Comparison of ENCODE assay signal across 8 cellular contexts in the genomic region with DNA sequence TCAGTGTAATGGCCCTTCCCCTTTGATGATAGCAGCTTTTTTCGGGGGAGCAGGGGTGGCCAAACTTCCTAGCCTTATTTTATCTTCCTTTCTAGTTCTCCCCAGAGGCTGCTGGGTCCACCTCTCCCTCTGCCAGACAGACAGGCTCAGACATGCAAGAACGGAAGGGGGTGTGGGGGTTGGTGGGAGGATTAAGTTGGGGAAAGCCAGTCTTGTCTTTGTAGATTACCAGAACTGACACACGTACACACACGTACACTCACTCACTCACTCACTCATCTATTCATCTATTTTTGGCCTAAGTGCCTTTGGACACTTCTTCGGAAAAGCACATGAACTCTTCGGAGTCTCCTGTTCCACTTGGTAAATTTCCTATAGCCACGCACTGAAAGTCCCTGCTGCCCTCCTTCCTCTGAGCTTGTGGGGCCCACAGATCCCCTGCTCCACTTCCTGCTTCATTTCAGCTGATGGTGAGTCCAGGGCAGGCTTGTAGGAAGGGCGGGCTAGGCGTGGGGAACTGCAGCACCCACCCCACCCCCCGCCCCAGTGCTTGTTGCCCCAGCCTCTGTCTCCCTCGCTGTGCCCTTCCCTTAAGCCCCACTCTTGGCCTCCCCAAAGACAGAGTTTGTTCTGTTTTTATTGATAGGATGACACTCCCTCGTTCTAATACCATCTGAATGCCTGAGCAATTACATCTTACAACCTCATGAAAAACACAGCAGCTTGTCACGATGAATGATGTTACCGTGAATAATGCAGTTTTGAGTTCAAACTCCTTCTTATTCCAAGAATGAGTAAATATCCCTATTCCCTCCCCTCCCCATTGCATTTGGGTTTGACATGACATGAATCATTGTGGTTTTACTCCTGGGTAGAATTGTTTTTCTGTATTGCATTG.
A peak's percentile ranks its signal among the peaks of the same experiment; 100 is the strongest.
DNase-seq lines count a peak whose midpoint lies in the region; ATAC-seq and TF ChIP-seq lines count a peak whose summit lies in the region.

No MANE protein-coding gene starts in this region.

- peak; percentile 44 for ATAC-seq in GM19351 (IDR thresholded peaks at IDR 0.05; ENCODE audit: unreplicated experiment)
- ATAC-seq in HG03280 (IDR thresholded peaks at IDR 0.05; ENCODE audit: unreplicated experiment), result peak; percentile 40
- ATAC-seq in activated naive CD4-positive, alpha-beta T cell treated with anti-CD3 and anti-CD28 coated beads, Interleukin-2, amount 50 U/mL, for 72 hours, result peak; percentile 54 to 68

- H3K4me1 ChIP-seq in SJCRH30 (peaks cover 20% of the 10 kb centered on the region), right atrium auricular region (peaks cover 0 to 27% of the 10 kb centered on the region in 2 donors)

- CTCF ChIA-PET in BJ (lab: Yijun Ruan, JAX), result interaction anchor here (0.6 to 2.5 kb wide), 6 partner anchors 13 to 372 kb away, joined by 3 to 6 read pairs (median 4); no protein-coding TSS in a partner anchor

- H3K27me3 ChIP-seq in BJ (ENCODE audit: control insufficient read depth, insufficient read depth, low read length), result no peaks in the 10 kb centered on the region
- no peaks in the 10 kb centered on the region for H3K27me3 ChIP-seq in SJCRH30
- H3K27me3 ChIP-seq in right atrium auricular region, result no peaks in the 10 kb centered on the region

- H3K36me3 ChIP-seq in BJ (ENCODE audit: control insufficient read depth, insufficient read depth, low read length), result no peaks in the 10 kb centered on the region
- H3K36me3 ChIP-seq in SJCRH30, result no peaks in the 10 kb centered on the region
- H3K36me3 ChIP-seq in right atrium auricular region, result no peaks in the 10 kb centered on the region

- H3K27ac Mint-ChIP-seq in activated naive CD4-positive, alpha-beta T cell treated with anti-CD3 and anti-CD28 coated beads, Interleukin-2, amount 50 U/mL, for 72 hours, result peak overlapping the region; percentile 99

- no peak for TF ChIP-seq CTCF in BJ (IDR thresholded peaks at IDR 0.05; ENCODE audit: insufficient read depth, low read depth, low read length)
- TF ChIP-seq CTCF in right atrium auricular region (IDR thresholded peaks at IDR 0.05), result no peak

- H3K9me3 ChIP-seq in SJCRH30 (replicated peaks), result 0 out of 2 replicates have a peak, but pooled peaks cover 3% of the 10 kb centered on the region
- no peaks in the 10 kb centered on the region for H3K9me3 ChIP-seq in right atrium auricular region

- peaks cover 5% of the 10 kb centered on the region in 2 donors for H3K9me3 Mint-ChIP-seq in activated naive CD4-positive, alpha-beta T cell treated with anti-CD3 and anti-CD28 coated beads, Interleukin-2, amount 50 U/mL, for 72 hours

- peak overlapping the region; percentile 79 for H3K27ac ChIP-seq in SJCRH30
- H3K27ac ChIP-seq in right atrium auricular region, result peak overlapping the region; percentile 85 to 91

- DNase-seq in BJ (ENCODE audit: low read depth) (peak; percentile 94), SJCRH30 (peak; percentile 68 to 80), right atrium auricular region (ENCODE audit: low spot score) (no peak), NCI-H2081 treated with DMSO at 0.1 percent for 48 hours (lab: John Stamatoyannopoulos, UW) (no peak)
- peak; percentile 58 to 70 for DNase-seq in activated naive CD4-positive, alpha-beta T cell treated with anti-CD3 and anti-CD28 coated beads, Interleukin-2, amount 50 U/mL, for 72 hours (ENCODE audit: low spot score in 2 of 2)
- peak; percentile 61 to 68 for DNase-seq in stimulated activated CD4-positive, alpha-beta T cell treated with anti-CD3 and anti-CD28 coated beads, Interleukin-2, amount 100 ng/mL, for 24 hours

- POLR2A ChIA-PET in BJ (lab: Charles Lee), result interaction anchor here (0.5 kb wide), 1 partner anchor 8 kb away, joined by 3 read pairs; no protein-coding TSS in a partner anchor

- peaks cover 0 to 19% of the 10 kb centered on the region in 2 donors for H3K36me3 Mint-ChIP-seq in activated naive CD4-positive, alpha-beta T cell treated with anti-CD3 and anti-CD28 coated beads, Interleukin-2, amount 50 U/mL, for 72 hours

- H3K4me3 ChIP-seq in BJ (ENCODE audit: low read depth, low read length), result no peak overlapping the region
- peak overlapping the region; percentile 48 for H3K4me3 ChIP-seq in SJCRH30
- peak overlapping the region in 1 of 2 donors; percentile 29 for H3K4me3 ChIP-seq in right atrium auricular region

Comparison
In these comparisons a context has a peak if more than half of its experiments do, and no peak if none do; other contexts are left out.
1. DNase-seq: peak in BJ (single experiment), SJCRH30 (2 of 2), activated naive CD4-positive, alpha-beta T cell treated with anti-CD3 and anti-CD28 coated beads, Interleukin-2, amount 50 U/mL, for 72 hours (2 of 2) and stimulated activated CD4-positive, alpha-beta T cell treated with anti-CD3 and anti-CD28 coated beads, Interleukin-2, amount 100 ng/mL, for 24 hours (2 of 2); none in right atrium auricular region (single experiment) and NCI-H2081 treated with DMSO at 0.1 percent for 48 hours (single experiment).
2. Peak in every context shown above with its lines, with median percentiles within 50 percentile points of each other: ATAC-seq.